14 cellular contexts compared by ENCODE assay signal in the genomic region with DNA sequence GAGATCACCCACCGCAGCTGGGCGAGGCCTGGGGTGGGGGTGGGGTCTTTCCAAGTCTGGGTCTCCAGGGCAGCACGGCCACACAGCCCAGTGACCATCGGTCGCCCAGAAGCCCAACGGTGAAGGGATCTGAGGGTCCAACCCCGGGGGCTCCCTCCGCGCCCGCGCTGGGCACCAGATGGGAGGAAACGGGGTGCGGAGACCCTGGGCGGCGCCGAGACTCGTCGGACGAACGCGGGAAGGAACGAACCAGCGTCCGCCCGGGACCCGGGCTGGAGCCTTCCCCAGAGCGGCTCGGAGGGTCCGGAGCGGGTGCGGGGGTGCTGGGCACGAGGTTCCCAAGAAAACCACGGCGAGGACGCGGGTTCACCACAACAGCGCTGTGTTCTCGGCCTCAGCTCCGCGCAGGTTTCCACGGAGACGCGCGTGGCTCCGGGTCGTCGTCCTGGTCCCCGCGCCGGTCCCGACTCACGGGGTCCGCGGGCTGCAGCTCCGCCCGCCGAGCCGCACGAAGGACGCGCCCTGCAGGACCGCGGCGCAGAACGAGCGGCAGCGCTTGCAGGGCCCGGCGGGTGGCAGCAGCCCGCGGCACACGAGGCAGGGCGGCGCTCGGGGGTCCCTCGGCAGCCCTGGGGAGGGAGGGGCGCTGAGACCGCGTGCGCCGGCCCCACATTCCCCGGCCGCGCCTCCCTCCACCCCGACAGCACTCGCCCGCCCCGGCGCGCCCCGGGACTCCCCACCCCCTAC. TPM values are rescaled to one million over a fixed set of nuclear protein-coding genes. Genes with fewer than 3 reads are reported as not detected.
DNase-seq lines count a peak whose midpoint lies in the region; ATAC-seq, FAIRE-seq and TF ChIP-seq lines count a peak whose summit lies in the region.
"Had no signal": no experiment of that assay in that cellular context is flagged by ENCODE, and none has a peak within 500 bp of the region (broad histone marks: within the 10 kb centered on the region; RNA-seq: fewer than 3 reads in every experiment).

No MANE protein-coding gene starts in this region.

- DNase-seq in GM12891 (ENCODE audit: insufficient read length, low spot score) (peak; percentile 51), chondrocyte (ENCODE audit: low spot score) (peak; percentile 83)
- no peak for DNase-seq in activated CD4-positive, alpha-beta memory T cell treated with anti-CD3 and anti-CD28 coated beads, Interleukin-2, amount 10 ng/mL, durations not matched to agents 7 days and 5 days
- DNase-seq: amygdala, glutamatergic neuron, Kasumi-1, T-helper 9 cell had no signal

- H3K36me3 Mint-ChIP-seq in chondrocyte (ENCODE audit: low read depth), result peaks cover 2% of the 10 kb centered on the region
- no peaks in the 10 kb centered on the region for H3K36me3 Mint-ChIP-seq in activated CD4-positive, alpha-beta memory T cell treated with anti-CD3 and anti-CD28 coated beads, Interleukin-2, amount 10 ng/mL, durations not matched to agents 7 days and 5 days (ENCODE audit: low read depth)
- H3K36me3 Mint-ChIP-seq: mesothelial cell of epicardium had no signal

- no peaks in the 10 kb centered on the region for H3K9me2 ChIP-seq in neural cell (ENCODE audit: insufficient read depth, low read length)

- H2AFZ ChIP-seq in neural cell (ENCODE audit: low read depth, low read length), result no peak overlapping the region

- no peak for TF ChIP-seq POLR2A in GM12891 (IDR thresholded peaks at IDR 0.05; ENCODE audit: low read depth, low read length)

- H3K4me3 Mint-ChIP-seq in chondrocyte (ENCODE audit: unreplicated experiment), result no peak overlapping the region
- H3K4me3 Mint-ChIP-seq in activated CD4-positive, alpha-beta memory T cell treated with anti-CD3 and anti-CD28 coated beads, Interleukin-2, amount 10 ng/mL, durations not matched to agents 7 days and 5 days, result no peak overlapping the region
- H3K4me3 Mint-ChIP-seq: mesothelial cell of epicardium had no signal

- TF ChIP-seq EP300 in neural cell (conservative IDR thresholded peaks at IDR 0.05; ENCODE audit: poor library complexity, severe bottlenecking), result no peak

- peaks cover 11% of the 10 kb centered on the region for H3K4me1 Mint-ChIP-seq in chondrocyte (ENCODE audit: low read depth)
- H3K4me1 Mint-ChIP-seq in activated CD4-positive, alpha-beta memory T cell treated with anti-CD3 and anti-CD28 coated beads, Interleukin-2, amount 10 ng/mL, durations not matched to agents 7 days and 5 days, result peaks cover 49% of the 10 kb centered on the region

- no peak for FAIRE-seq in GM12891 (lab: Jason Lieb, UNC)

- H3K27ac ChIP-seq in BLaER1 treated with 17β-estradiol and CSF1 and Interleukin-3, amounts not matched to agents 10 nM and 100 nM, result no peak overlapping the region
- no peak overlapping the region for H3K27ac ChIP-seq in neural cell (ENCODE audit: low read length)

- ATAC-seq in GM21619 (IDR thresholded peaks at IDR 0.05; ENCODE audit: unreplicated experiment), result no peak
- ATAC-seq in HG03196 (IDR thresholded peaks at IDR 0.05; ENCODE audit: unreplicated experiment), result no peak
- no peak for ATAC-seq in GM19035 (IDR thresholded peaks at IDR 0.05; ENCODE audit: unreplicated experiment)

- H3K9ac ChIP-seq in BLaER1 treated with 17β-estradiol and CSF1 and Interleukin-3, amounts not matched to agents 10 nM and 100 nM, result no peak overlapping the region
- H3K9ac ChIP-seq in neural cell (ENCODE audit: low read length), result no peak overlapping the region

- peaks cover 8 to 50% (median 17%) of the 10 kb centered on the region in 10 experiments; a peak in 16 of 20 replicates for H3K4me1 ChIP-seq in BLaER1 treated with 17β-estradiol and CSF1 and Interleukin-3, amounts not matched to agents 10 nM and 100 nM

- H3K4me2 ChIP-seq in BLaER1 treated with 17β-estradiol and CSF1 and Interleukin-3, amounts not matched to agents 10 nM and 100 nM, result peak overlapping the region; percentile 22 to 64 (median 43); a peak in 19 of 22 replicates
- no peak overlapping the region for H3K4me2 ChIP-seq in neural cell (ENCODE audit: low read length)

- no peak overlapping the region for H3K27ac Mint-ChIP-seq in chondrocyte (ENCODE audit: unreplicated experiment)
- H3K27ac Mint-ChIP-seq in activated CD4-positive, alpha-beta memory T cell treated with anti-CD3 and anti-CD28 coated beads, Interleukin-2, amount 10 ng/mL, durations not matched to agents 7 days and 5 days, result no peak overlapping the region
- H3K27ac Mint-ChIP-seq: mesothelial cell of epicardium had no signal

- H3K79me2 ChIP-seq in neural cell (replicated peaks; ENCODE audit: insufficient read depth, low read length), result no peaks in the 10 kb centered on the region

- peaks cover 18% of the 10 kb centered on the region for H3K27me3 Mint-ChIP-seq in chondrocyte (ENCODE audit: low read depth)
- H3K27me3 Mint-ChIP-seq in activated CD4-positive, alpha-beta memory T cell treated with anti-CD3 and anti-CD28 coated beads, Interleukin-2, amount 10 ng/mL, durations not matched to agents 7 days and 5 days, result peaks cover 17% of the 10 kb centered on the region

- no peaks in the 10 kb centered on the region for H3K36me3 ChIP-seq in BLaER1 treated with 17β-estradiol and CSF1 and Interleukin-3, amounts not matched to agents 10 nM and 100 nM
- H3K36me3 ChIP-seq in neural cell (ENCODE audit: insufficient read depth, low read length), result no peaks in the 10 kb centered on the region

- peaks cover 0 to 7% (median 5%) of the 10 kb centered on the region in 11 experiments; a peak in 12 of 22 replicates for H3K9me3 ChIP-seq in BLaER1 treated with 17β-estradiol and CSF1 and Interleukin-3, amounts not matched to agents 10 nM and 100 nM (replicated peaks in 1 of 11)
- peaks cover 4% of the 10 kb centered on the region for H3K9me3 ChIP-seq in neural cell (ENCODE audit: low read length)

- no peaks in the 10 kb centered on the region for H3F3A ChIP-seq in neural cell (ENCODE audit: insufficient read depth, low read length, poor library complexity, severe bottlenecking)

- no peak for TF ChIP-seq RAD21 in neural cell (conservative IDR thresholded peaks at IDR 0.05)

- CTCF ChIA-PET in activated CD4-positive, alpha-beta memory T cell treated with anti-CD3 and anti-CD28 coated beads, Interleukin-2, amount 10 ng/mL, durations not matched to agents 7 days and 5 days (lab: Charles Lee), result no interaction called here

- H4K20me1 ChIP-seq in BLaER1 treated with 17β-estradiol and CSF1 and Interleukin-3, amounts not matched to agents 10 nM and 100 nM, result peaks cover 0 to 42% (median 12%) of the 10 kb centered on the region in 11 experiments; a peak in 11 of 22 replicates
- H4K20me1 ChIP-seq in neural cell (ENCODE audit: insufficient read depth), result no peaks in the 10 kb centered on the region

- H3K9me3 Mint-ChIP-seq in chondrocyte (ENCODE audit: low read depth), result peaks cover 2% of the 10 kb centered on the region
- no peaks in the 10 kb centered on the region for H3K9me3 Mint-ChIP-seq in activated CD4-positive, alpha-beta memory T cell treated with anti-CD3 and anti-CD28 coated beads, Interleukin-2, amount 10 ng/mL, durations not matched to agents 7 days and 5 days

- peak; percentile 34 for TF ChIP-seq CTCF in chondrocyte (IDR thresholded peaks at IDR 0.05)
- peak; percentile 45 for TF ChIP-seq CTCF in neural cell (IDR thresholded peaks at IDR 0.05; ENCODE audit: poor library complexity, severe bottlenecking)

- peak overlapping the region in 1 of 10 experiments; percentile 12; a peak in 1 of 20 replicates for H3K4me3 ChIP-seq in BLaER1 treated with 17β-estradiol and CSF1 and Interleukin-3, amounts not matched to agents 10 nM and 100 nM
- peak overlapping the region; percentile 57 for H3K4me3 ChIP-seq in neural cell (ENCODE audit: low read length)

- POLR2A ChIA-PET in activated CD4-positive, alpha-beta memory T cell treated with anti-CD3 and anti-CD28 coated beads, Interleukin-2, amount 10 ng/mL, durations not matched to agents 7 days and 5 days (lab: Charles Lee), result no interaction called here

- peaks cover 69 to 99% (median 97%) of the 10 kb centered on the region in 11 experiments for H3K27me3 ChIP-seq in BLaER1 treated with 17β-estradiol and CSF1 and Interleukin-3, amounts not matched to agents 10 nM and 100 nM
- H3K27me3 ChIP-seq in neural cell (ENCODE audit: insufficient read depth, low read depth, low read length), result peaks cover 54% of the 10 kb centered on the region

TF ChIP-seq in GM12891, 5 proteins besides CTCF, POLR2A, EP300 and RAD21:
- no peak for TF ChIP-seq POU2F2 (IDR thresholded peaks at IDR 0.05; ENCODE audit: low read depth, low read length)
- no peak for TF ChIP-seq TAF1 (IDR thresholded peaks at IDR 0.05; ENCODE audit: low read depth, low read length)
- TF ChIP-seq SPI1 (IDR thresholded peaks at IDR 0.05; ENCODE audit: low read depth, low read length), result no peak
- no peak for TF ChIP-seq PAX5 (IDR thresholded peaks at IDR 0.05; ENCODE audit: insufficient read depth, low read length, severe bottlenecking)
- TF ChIP-seq POLR2AphosphoS5 (IDR thresholded peaks at IDR 0.05; ENCODE audit: low read depth, low read length), result no peak

TF ChIP-seq in neural cell, 6 proteins besides CTCF, POLR2A, EP300 and RAD21 (continues in another document):
- TF ChIP-seq MXI1 (conservative IDR thresholded peaks at IDR 0.05; ENCODE audit: poor library complexity, severe bottlenecking) (no peak), SMC3 (conservative IDR thresholded peaks at IDR 0.05; ENCODE audit: poor library complexity) (no peak)

RNA-seq across cellular contexts. Expression of a gene that starts 2.3 kb away (rescaled TPM):
- polyA plus RNA-seq in GM12891 (2012; ENCODE audit: low read depth, missing spikeins), result 0.05 TPM
- 0.17 to 0.23 TPM in 2 of 3 replicates, not detected in the other for total RNA-seq in chondrocyte
- polyA plus RNA-seq in neural cell, result not detected in 2 replicates
- not detected in 2 replicates for polyA minus RNA-seq in neural cell
- total RNA-seq in activated CD4-positive, alpha-beta memory T cell treated with anti-CD3 and anti-CD28 coated beads, Interleukin-2, amount 10 ng/mL, durations not matched to agents 7 days and 5 days, result not detected

RNA-seq across cellular contexts. Expression of a gene that starts 43.3 kb away (rescaled TPM):
- polyA plus RNA-seq in GM12891 (2012; ENCODE audit: low read depth, missing spikeins), result 0.04 TPM
- not detected in 3 replicates for total RNA-seq in chondrocyte
- polyA plus RNA-seq in neural cell, result not detected in 2 replicates
- not detected in 2 replicates for polyA minus RNA-seq in neural cell
- total RNA-seq in activated CD4-positive, alpha-beta memory T cell treated with anti-CD3 and anti-CD28 coated beads, Interleukin-2, amount 10 ng/mL, durations not matched to agents 7 days and 5 days, result not detected
- polyA plus RNA-seq: thymus had no signal

RNA-seq across cellular contexts. Expression of a gene that starts 54.3 kb away (rescaled TPM):
- 34.2 TPM for polyA plus RNA-seq in GM12891 (2012; ENCODE audit: low read depth, missing spikeins)
- total RNA-seq in chondrocyte, result 12.0 to 18.2 TPM (median 16.8 TPM) in 3 replicates
- 28.7 and 32.6 TPM in 2 replicates for polyA plus RNA-seq in neural cell
- 18.8 and 25.3 TPM in 2 replicates for polyA minus RNA-seq in neural cell
- total RNA-seq in activated CD4-positive, alpha-beta memory T cell treated with anti-CD3 and anti-CD28 coated beads, Interleukin-2, amount 10 ng/mL, durations not matched to agents 7 days and 5 days, result 10 to 100 TPM; 60.1 to 62.3 TPM
